ENCODE assay signal across 8 cellular contexts in the genomic region with DNA sequence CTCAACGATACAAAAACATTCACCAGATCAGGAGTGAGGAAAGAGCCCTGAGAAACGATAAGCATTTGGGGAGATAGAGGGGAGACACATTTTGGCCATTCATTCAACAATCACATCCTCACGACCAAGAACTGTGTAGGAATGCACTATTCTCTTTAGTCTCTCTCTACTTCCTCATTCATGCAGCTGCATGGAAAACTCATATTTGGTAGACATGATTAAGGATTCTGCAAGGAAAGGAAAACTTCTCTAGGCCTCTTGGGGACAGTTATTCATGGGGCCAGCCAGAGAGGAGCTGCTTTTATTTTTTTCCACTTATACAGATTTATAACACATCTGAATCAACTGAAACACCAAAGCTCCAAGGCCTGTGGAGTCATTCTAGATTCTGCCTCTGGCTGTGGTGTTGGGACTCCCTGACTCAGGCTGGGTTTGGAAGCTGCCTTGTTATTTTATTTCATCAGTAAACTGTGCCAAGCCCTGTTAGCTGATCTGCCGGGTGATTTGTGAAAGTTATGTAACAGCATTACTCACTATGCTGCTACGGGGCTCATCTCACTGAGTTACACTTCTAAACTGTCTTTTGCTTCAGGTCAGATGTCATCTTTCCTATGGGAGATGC.
A peak's percentile ranks its signal among the peaks of the same experiment; 100 is the strongest.
DNase-seq lines count a peak whose midpoint lies in the region; ATAC-seq and TF ChIP-seq lines count a peak whose summit lies in the region.

No MANE protein-coding gene starts in this region.

- H3K27me3 ChIP-seq in SK-N-SH (ENCODE audit: insufficient read depth) = no peaks in the 10 kb centered on the region

- intact Hi-C loops in sciatic nerve (cut with DNase I) = no loop called here

- DNase-seq in GM03348 (ENCODE audit: low spot score) = peak; percentile 91
- peak; percentile 9 for DNase-seq in SK-N-SH
- DNase-seq in foreskin fibroblast = peak; percentile 91 to 95
- no peak for DNase-seq in sciatic nerve (ENCODE audit: low spot score)
- DNase-seq in NCI-H526 treated with DMSO at 0.1 percent for 48 hours (lab: John Stamatoyannopoulos, UW) = no peak

- CTCF ChIA-PET in SK-N-SH (lab: Yijun Ruan, JAX) = interaction anchor here (0.6 kb wide), 1 partner anchor 22 kb away, joined by 3 read pairs; no protein-coding TSS in a partner anchor

- H3K36me3 ChIP-seq in SK-N-SH (replicated peaks in 1 of 2; ENCODE audit: control insufficient read depth in 1 of 2, insufficient read depth in 2 of 2, low read length in 1 of 2) = peaks cover 0 to 2% of the 10 kb centered on the region in 2 experiments

- POLR2A ChIA-PET in SK-N-SH (lab: Yijun Ruan, JAX) = no interaction called here

- no peaks in the 10 kb centered on the region for H4K20me1 ChIP-seq in SK-N-SH (ENCODE audit: insufficient read depth)

- no peak for TF ChIP-seq RAD21 in SK-N-SH (IDR thresholded peaks at IDR 0.05; ENCODE audit: low read length)

- peak overlapping the region; percentile 81 to 87 for H3K27ac ChIP-seq in SK-N-SH (ENCODE audit: low read depth in 2 of 2, low read length in 1 of 2)

- peak overlapping the region; percentile 19; the same call in 1 of the 2 replicates for H2AFZ ChIP-seq in SK-N-SH (ENCODE audit: low read depth)

- ATAC-seq in sciatic nerve (peak; percentile 98), GM19463 (IDR thresholded peaks at IDR 0.05; ENCODE audit: unreplicated experiment) (no peak), HG03196 (IDR thresholded peaks at IDR 0.05; ENCODE audit: unreplicated experiment) (no peak), HG02981 (IDR thresholded peaks at IDR 0.05; ENCODE audit: unreplicated experiment) (no peak)

- no peak overlapping the region; the same call in 1 of the 2 replicates for H3K9ac ChIP-seq in SK-N-SH

- peak overlapping the region; percentile 21; the same call in 1 of the 2 replicates for H3K4me2 ChIP-seq in SK-N-SH

- H3K9me2 ChIP-seq in SK-N-SH = no peaks in the 10 kb centered on the region

- peaks cover 24% of the 10 kb centered on the region for H3F3A ChIP-seq in SK-N-SH (replicated peaks; ENCODE audit: insufficient read depth)

- H3K4me3 ChIP-seq in SK-N-SH (ENCODE audit: low read depth in 2 of 2, low read length in 1 of 2) (no peak overlapping the region), foreskin fibroblast (ENCODE audit: low read depth in 1 of 2, low read length in 2 of 2) (no peak overlapping the region)

- H3K79me2 ChIP-seq in SK-N-SH (ENCODE audit: insufficient read depth) = no peaks in the 10 kb centered on the region

- TF ChIP-seq EP300 in SK-N-SH (IDR thresholded peaks at IDR 0.05; ENCODE audit: borderline replicate concordance in 1 of 2, low read depth in 1 of 2, low read length in 1 of 2) = no peak

- 44% methylated on average over 5 of the region's 5 CpGs for WGBS in SK-N-SH (ENCODE audit: low lambda C conversion rate)

- peaks cover 11 to 19% of the 10 kb centered on the region in 2 experiments; a peak in 2 of 4 replicates for H3K4me1 ChIP-seq in SK-N-SH (ENCODE audit: control insufficient read depth in 1 of 2, insufficient read depth in 2 of 2, low read depth in 1 of 2, low read length in 1 of 2)

- TF ChIP-seq CTCF in SK-N-SH (IDR thresholded peaks at IDR 0.05) (no peak), foreskin fibroblast (IDR thresholded peaks at IDR 0.05; ENCODE audit: low read depth, low read length) (no peak)

- no peaks in the 10 kb centered on the region for H3K9me3 ChIP-seq in SK-N-SH

TF ChIP-seq in SK-N-SH, 30 proteins besides CTCF, POLR2A, EP300 and RAD21 (continues in another document):
- TF ChIP-seq RFX5 (IDR thresholded peaks at IDR 0.05; ENCODE audit: low read length) (no peak), TAF1 (IDR thresholded peaks at IDR 0.05; ENCODE audit: borderline replicate concordance, low read depth, low read length) (no peak), FOXM1 (IDR thresholded peaks at IDR 0.05; ENCODE audit: low read depth) (no peak), NRF1 (IDR thresholded peaks at IDR 0.05; ENCODE audit: low read depth, low read length) (no peak), TEAD4 (IDR thresholded peaks at IDR 0.05; ENCODE audit: borderline replicate concordance, insufficient read depth) (0 out of 2 replicates have a peak, but pooled peaks have one; percentile 57), GABPA (IDR thresholded peaks at IDR 0.05; ENCODE audit: low read depth) (no peak), CHD2 (IDR thresholded peaks at IDR 0.05; ENCODE audit: low read length, partially characterized antibody) (no peak), NFIC (IDR thresholded peaks at IDR 0.05; ENCODE audit: borderline replicate concordance) (peak; percentile 93), FOXJ3 (CRISPR knock-in tag; IDR thresholded peaks at IDR 0.05) (no peak), EZH2phosphoT487 (IDR thresholded peaks at IDR 0.05; ENCODE audit: borderline replicate concordance, low read depth) (no peak), SIN3A (IDR thresholded peaks at IDR 0.05; ENCODE audit: borderline replicate concordance, low read depth, low read length) (0 out of 2 replicates have a peak, but pooled peaks have one; percentile 31), GATA2 (CRISPR knock-in tag; IDR thresholded peaks at IDR 0.05) (no peak), POLR2AphosphoS5 (IDR thresholded peaks at IDR 0.05; ENCODE audit: low read depth, low read length) (peak; percentile 44; the same call in 1 of the 2 replicates)
- TF ChIP-seq, protein P1, sequence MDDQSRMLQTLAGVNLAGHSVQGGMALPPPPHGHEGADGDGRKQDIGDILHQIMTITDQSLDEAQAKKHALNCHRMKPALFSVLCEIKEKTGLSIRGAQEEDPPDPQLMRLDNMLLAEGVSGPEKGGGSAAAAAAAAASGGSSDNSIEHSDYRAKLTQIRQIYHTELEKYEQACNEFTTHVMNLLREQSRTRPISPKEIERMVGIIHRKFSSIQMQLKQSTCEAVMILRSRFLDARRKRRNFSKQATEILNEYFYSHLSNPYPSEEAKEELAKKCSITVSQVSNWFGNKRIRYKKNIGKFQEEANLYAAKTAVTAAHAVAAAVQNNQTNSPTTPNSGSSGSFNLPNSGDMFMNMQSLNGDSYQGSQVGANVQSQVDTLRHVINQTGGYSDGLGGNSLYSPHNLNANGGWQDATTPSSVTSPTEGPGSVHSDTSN (IDR thresholded peaks at IDR 0.05) = peak; percentile 91
- TF ChIP-seq, protein P2, sequence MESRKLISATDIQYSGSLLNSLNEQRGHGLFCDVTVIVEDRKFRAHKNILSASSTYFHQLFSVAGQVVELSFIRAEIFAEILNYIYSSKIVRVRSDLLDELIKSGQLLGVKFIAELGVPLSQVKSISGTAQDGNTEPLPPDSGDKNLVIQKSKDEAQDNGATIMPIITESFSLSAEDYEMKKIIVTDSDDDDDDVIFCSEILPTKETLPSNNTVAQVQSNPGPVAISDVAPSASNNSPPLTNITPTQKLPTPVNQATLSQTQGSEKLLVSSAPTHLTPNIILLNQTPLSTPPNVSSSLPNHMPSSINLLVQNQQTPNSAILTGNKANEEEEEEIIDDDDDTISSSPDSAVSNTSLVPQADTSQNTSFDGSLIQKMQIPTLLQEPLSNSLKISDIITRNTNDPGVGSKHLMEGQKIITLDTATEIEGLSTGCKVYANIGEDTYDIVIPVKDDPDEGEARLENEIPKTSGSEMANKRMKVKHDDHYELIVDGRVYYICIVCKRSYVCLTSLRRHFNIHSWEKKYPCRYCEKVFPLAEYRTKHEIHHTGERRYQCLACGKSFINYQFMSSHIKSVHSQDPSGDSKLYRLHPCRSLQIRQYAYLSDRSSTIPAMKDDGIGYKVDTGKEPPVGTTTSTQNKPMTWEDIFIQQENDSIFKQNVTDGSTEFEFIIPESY (IDR thresholded peaks at IDR 0.05; ENCODE audit: borderline replicate concordance, low read depth) = no peak; the same call in 1 of the 2 replicates
- TF ChIP-seq, protein P3, sequence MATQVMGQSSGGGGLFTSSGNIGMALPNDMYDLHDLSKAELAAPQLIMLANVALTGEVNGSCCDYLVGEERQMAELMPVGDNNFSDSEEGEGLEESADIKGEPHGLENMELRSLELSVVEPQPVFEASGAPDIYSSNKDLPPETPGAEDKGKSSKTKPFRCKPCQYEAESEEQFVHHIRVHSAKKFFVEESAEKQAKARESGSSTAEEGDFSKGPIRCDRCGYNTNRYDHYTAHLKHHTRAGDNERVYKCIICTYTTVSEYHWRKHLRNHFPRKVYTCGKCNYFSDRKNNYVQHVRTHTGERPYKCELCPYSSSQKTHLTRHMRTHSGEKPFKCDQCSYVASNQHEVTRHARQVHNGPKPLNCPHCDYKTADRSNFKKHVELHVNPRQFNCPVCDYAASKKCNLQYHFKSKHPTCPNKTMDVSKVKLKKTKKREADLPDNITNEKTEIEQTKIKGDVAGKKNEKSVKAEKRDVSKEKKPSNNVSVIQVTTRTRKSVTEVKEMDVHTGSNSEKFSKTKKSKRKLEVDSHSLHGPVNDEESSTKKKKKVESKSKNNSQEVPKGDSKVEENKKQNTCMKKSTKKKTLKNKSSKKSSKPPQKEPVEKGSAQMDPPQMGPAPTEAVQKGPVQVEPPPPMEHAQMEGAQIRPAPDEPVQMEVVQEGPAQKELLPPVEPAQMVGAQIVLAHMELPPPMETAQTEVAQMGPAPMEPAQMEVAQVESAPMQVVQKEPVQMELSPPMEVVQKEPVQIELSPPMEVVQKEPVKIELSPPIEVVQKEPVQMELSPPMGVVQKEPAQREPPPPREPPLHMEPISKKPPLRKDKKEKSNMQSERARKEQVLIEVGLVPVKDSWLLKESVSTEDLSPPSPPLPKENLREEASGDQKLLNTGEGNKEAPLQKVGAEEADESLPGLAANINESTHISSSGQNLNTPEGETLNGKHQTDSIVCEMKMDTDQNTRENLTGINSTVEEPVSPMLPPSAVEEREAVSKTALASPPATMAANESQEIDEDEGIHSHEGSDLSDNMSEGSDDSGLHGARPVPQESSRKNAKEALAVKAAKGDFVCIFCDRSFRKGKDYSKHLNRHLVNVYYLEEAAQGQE (IDR thresholded peaks at IDR 0.05; ENCODE audit: low read depth, low read length) = no peak
- TF ChIP-seq, protein P4, sequence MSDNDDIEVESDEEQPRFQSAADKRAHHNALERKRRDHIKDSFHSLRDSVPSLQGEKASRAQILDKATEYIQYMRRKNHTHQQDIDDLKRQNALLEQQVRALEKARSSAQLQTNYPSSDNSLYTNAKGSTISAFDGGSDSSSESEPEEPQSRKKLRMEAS (IDR thresholded peaks at IDR 0.05; ENCODE audit: low read depth) = peak; percentile 52; the same call in 1 of the 2 replicates
- TF ChIP-seq, protein P5, sequence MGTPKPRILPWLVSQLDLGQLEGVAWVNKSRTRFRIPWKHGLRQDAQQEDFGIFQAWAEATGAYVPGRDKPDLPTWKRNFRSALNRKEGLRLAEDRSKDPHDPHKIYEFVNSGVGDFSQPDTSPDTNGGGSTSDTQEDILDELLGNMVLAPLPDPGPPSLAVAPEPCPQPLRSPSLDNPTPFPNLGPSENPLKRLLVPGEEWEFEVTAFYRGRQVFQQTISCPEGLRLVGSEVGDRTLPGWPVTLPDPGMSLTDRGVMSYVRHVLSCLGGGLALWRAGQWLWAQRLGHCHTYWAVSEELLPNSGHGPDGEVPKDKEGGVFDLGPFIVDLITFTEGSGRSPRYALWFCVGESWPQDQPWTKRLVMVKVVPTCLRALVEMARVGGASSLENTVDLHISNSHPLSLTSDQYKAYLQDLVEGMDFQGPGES (IDR thresholded peaks at IDR 0.05; ENCODE audit: low read depth, low read length) = no peak

Comparison
In these comparisons a context has a peak if more than half of its experiments do, and no peak if none do; other contexts are left out.
1. DNase-seq: peak in GM03348 (single experiment), SK-N-SH (single experiment) and foreskin fibroblast (2 of 2); none in sciatic nerve (single experiment) and NCI-H526 treated with DMSO at 0.1 percent for 48 hours (single experiment).